Comparison of ENCODE assay signal across 9 cellular contexts in genomic region chrX:39755152-39756032, GRCh38.
DNase-seq lines count a peak whose midpoint lies in the region; ATAC-seq lines count a peak whose summit lies in the region.
"Had no signal": no experiment of that assay in that cellular context is flagged by ENCODE, and none has a peak within 500 bp of the region (broad histone marks: within the 10 kb centered on the region; RNA-seq: fewer than 3 reads in every experiment).

No MANE protein-coding gene starts in this region.

- H3K27ac ChIP-seq in angular gyrus (ENCODE audit: low read depth, low read length) = peak overlapping the region; percentile 29

- peaks cover 24% of the 10 kb centered on the region for H3K4me1 Mint-ChIP-seq in stimulated activated effector memory CD8-positive, alpha-beta T cell treated with anti-CD3 and anti-CD28 coated beads, Interleukin-12 subunit alpha, Interleukin-12 subunit beta, amount 100 ng/mL, for 72 hours

- no peaks in the 10 kb centered on the region for H3K9me3 Mint-ChIP-seq in stimulated activated effector memory CD8-positive, alpha-beta T cell treated with anti-CD3 and anti-CD28 coated beads, Interleukin-12 subunit alpha, Interleukin-12 subunit beta, amount 100 ng/mL, for 72 hours

- no peak overlapping the region for H3K4me3 Mint-ChIP-seq in stimulated activated effector memory CD8-positive, alpha-beta T cell treated with anti-CD3 and anti-CD28 coated beads, Interleukin-12 subunit alpha, Interleukin-12 subunit beta, amount 100 ng/mL, for 72 hours

- no peak overlapping the region for H3K27ac Mint-ChIP-seq in stimulated activated effector memory CD8-positive, alpha-beta T cell treated with anti-CD3 and anti-CD28 coated beads, Interleukin-12 subunit alpha, Interleukin-12 subunit beta, amount 100 ng/mL, for 72 hours

- DNase-seq in A172 (ENCODE audit: low spot score) (peak; percentile 91), HuH-7 (ENCODE audit: low spot score) (peak; percentile 36), hypothalamus (lab: John Stamatoyannopoulos, UW) (peak in 30 of 51 donors; percentile 0 to 58 (median 14)), UCSD-AML1 (lab: John Stamatoyannopoulos, UW; ENCODE audit: unreplicated experiment) (no peak)
- DNase-seq in stimulated activated effector memory CD8-positive, alpha-beta T cell treated with anti-CD3 and anti-CD28 coated beads, Interleukin-12 subunit alpha, Interleukin-12 subunit beta, amount 100 ng/mL, for 72 hours (ENCODE audit: low spot score in 2 of 2) = no peak
- no peak for DNase-seq in activated CD4-positive, CD25-positive, alpha-beta regulatory T cell (lab: John Stamatoyannopoulos, UW)
- DNase-seq: DND-41 had no signal

- no peaks in the 10 kb centered on the region for H3K36me3 Mint-ChIP-seq in stimulated activated effector memory CD8-positive, alpha-beta T cell treated with anti-CD3 and anti-CD28 coated beads, Interleukin-12 subunit alpha, Interleukin-12 subunit beta, amount 100 ng/mL, for 72 hours

- ATAC-seq in stimulated activated effector memory CD8-positive, alpha-beta T cell treated with anti-CD3 and anti-CD28 coated beads, Interleukin-12 subunit alpha, Interleukin-12 subunit beta, amount 100 ng/mL, for 72 hours = peak; percentile 65
- ATAC-seq in GM18868 (IDR thresholded peaks at IDR 0.05; ENCODE audit: unreplicated experiment) = no peak

Comparison
In these comparisons a context has a peak if more than half of its experiments do, and no peak if none do; other contexts are left out.
1. DNase-seq: peak in A172 (single experiment), HuH-7 (single experiment) and hypothalamus (30 of 51); none in stimulated activated effector memory CD8-positive, alpha-beta T cell treated with anti-CD3 and anti-CD28 coated beads, Interleukin-12 subunit alpha, Interleukin-12 subunit beta, amount 100 ng/mL, for 72 hours (0 of 2), UCSD-AML1 (single experiment) and activated CD4-positive, CD25-positive, alpha-beta regulatory T cell (0 of 4).